19 cellular contexts compared by ENCODE assay signal in the genomic region with DNA sequence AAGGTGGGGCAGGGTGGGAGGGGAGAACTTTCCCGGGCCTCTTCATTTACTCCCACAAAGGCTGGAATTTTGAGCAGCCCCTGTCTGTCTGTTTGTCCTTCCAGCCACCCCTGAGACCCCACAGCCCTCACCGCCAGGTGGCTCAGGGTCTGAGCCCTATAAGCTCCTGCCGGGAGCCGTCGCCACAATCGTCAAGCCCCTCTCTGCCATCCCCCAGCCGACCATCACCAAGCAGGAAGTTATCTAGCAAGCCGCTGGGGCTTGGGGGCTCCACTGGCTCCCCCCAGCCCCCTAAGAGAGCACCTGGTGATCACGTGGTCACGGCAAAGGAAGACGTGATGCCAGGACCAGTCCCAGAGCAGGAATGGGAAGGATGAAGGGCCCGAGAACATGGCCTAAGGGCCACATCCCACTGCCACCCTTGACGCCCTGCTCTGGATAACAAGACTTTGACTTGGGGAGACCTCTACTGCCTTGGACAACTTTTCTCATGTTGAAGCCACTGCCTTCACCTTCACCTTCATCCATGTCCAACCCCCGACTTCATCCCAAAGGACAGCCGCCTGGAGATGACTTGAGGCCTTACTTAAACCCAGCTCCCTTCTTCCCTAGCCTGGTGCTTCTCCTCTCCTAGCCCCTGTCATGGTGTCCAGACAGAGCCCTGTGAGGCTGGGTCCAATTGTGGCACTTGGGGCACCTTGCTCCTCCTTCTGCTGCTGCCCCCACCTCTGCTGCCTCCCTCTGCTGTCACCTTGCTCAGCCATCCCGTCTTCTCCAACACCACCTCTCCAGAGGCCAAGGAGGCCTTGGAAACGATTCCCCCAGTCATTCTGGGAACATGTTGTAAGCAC. TPM values are rescaled to one million over a fixed set of nuclear protein-coding genes. Genes with fewer than 3 reads are reported as not detected.
A peak's percentile ranks its signal among the peaks of the same experiment; 100 is the strongest.
DNase-seq lines count a peak whose midpoint lies in the region; ATAC-seq, FAIRE-seq and TF ChIP-seq lines count a peak whose summit lies in the region.
"Had no signal": no experiment of that assay in that cellular context is flagged by ENCODE, and none has a peak within 500 bp of the region (broad histone marks: within the 10 kb centered on the region; RNA-seq: fewer than 3 reads in every experiment).

No MANE protein-coding gene starts in this region.

- H4K91ac ChIP-seq in H1 (replicated peaks; ENCODE audit: insufficient read length, low read length): no peak overlapping the region

- H3K4me2 ChIP-seq in H1 (ENCODE audit: insufficient read depth in 1 of 2, low read depth in 2 of 2, low read length in 2 of 2): no peak overlapping the region

- DNase-seq in Caco-2: no peak
- DNase-seq in RWPE2 (ENCODE audit: low spot score): peak; percentile 76
- DNase-seq in H1 (ENCODE audit: low read depth in 1 of 2, low spot score in 2 of 2): no peak
- peak; percentile 35 for DNase-seq in natural killer cell treated with Interleukin-12 subunit alpha and Interleukin-12 subunit beta and Interleukin-15 and Interleukin-18, amount 100 ng/mL, for 72 hours (ENCODE audit: low spot score)
- DNase-seq in mesenteric fat pad (ENCODE audit: low spot score): no peak
- DNase-seq in activated CD4-positive, alpha-beta T cell treated with anti-CD3 and anti-CD28 coated beads, Interleukin-2, amount 50 U/mL, for 4 hours: no peak
- no peak for DNase-seq in occipital lobe (lab: John Stamatoyannopoulos, UW)
- DNase-seq: C1 segment of cervical spinal cord; CD4-positive, CD25-positive, alpha-beta regulatory T cell; CD8-positive, alpha-beta T cell; DMS 273 treated with DMSO at 0.1 percent for 48 hours; DMS79; GDM1; GOT3; H7; HCEC 1CT had no signal

- no peaks in the 10 kb centered on the region for H3K9me3 Mint-ChIP-seq in Caco-2 (ENCODE audit: unreplicated experiment)
- H3K9me3 Mint-ChIP-seq in natural killer cell treated with Interleukin-12 subunit alpha and Interleukin-12 subunit beta and Interleukin-15 and Interleukin-18, amount 100 ng/mL, for 72 hours: no peaks in the 10 kb centered on the region
- H3K9me3 Mint-ChIP-seq: CD8-positive, alpha-beta T cell had no signal

- POLR2A ChIA-PET in Caco-2 (lab: Charles Lee) (no interaction called here), H1 (lab: Charles Lee; ENCODE audit: partially characterized antibody) (interaction anchor here (0.6 kb wide), 1 partner anchor 11 kb away, joined by 4 read pairs; no protein-coding TSS in a partner anchor)

- no peak overlapping the region for H3K4me3 Mint-ChIP-seq in Caco-2 (ENCODE audit: unreplicated experiment)
- H3K4me3 Mint-ChIP-seq in natural killer cell treated with Interleukin-12 subunit alpha and Interleukin-12 subunit beta and Interleukin-15 and Interleukin-18, amount 100 ng/mL, for 72 hours: no peak overlapping the region
- H3K4me3 Mint-ChIP-seq: CD4-positive, CD25-positive, alpha-beta regulatory T cell; CD8-positive, alpha-beta T cell had no signal

- no peaks in the 10 kb centered on the region for H3K79me1 ChIP-seq in H1 (ENCODE audit: low read depth, low read length)

- CTCF ChIA-PET in Caco-2 (lab: Charles Lee): no interaction called here
- CTCF ChIA-PET in H1 (lab: Charles Lee; ENCODE audit: partially characterized antibody): interaction anchor here (0.9 to 1.0 kb wide), 2 partner anchors 41 to 87 kb away, joined by 3 read pairs; no protein-coding TSS in a partner anchor

- no peaks in the 10 kb centered on the region for H3K27me3 Mint-ChIP-seq in Caco-2 (ENCODE audit: insufficient read depth, unreplicated experiment)
- peaks cover 6 to 7% of the 10 kb centered on the region in 2 donors for H3K27me3 Mint-ChIP-seq in natural killer cell treated with Interleukin-12 subunit alpha and Interleukin-12 subunit beta and Interleukin-15 and Interleukin-18, amount 100 ng/mL, for 72 hours

- H3K4me1 ChIP-seq in Caco-2 (peaks cover 10% of the 10 kb centered on the region), RWPE2 (ENCODE audit: insufficient read depth, poor library complexity, severe bottlenecking) (no peaks in the 10 kb centered on the region), H1 (replicated peaks in 1 of 4; ENCODE audit: control insufficient read depth in 3 of 4, insufficient read depth in 4 of 4, low read length in 3 of 4) (no peaks in the 10 kb centered on the region)

- H3K79me2 ChIP-seq in H1 (ENCODE audit: control insufficient read depth in 1 of 2, insufficient read depth in 2 of 2, low read length in 2 of 2): no peaks in the 10 kb centered on the region

- no peak for TF ChIP-seq EP300 in H1 (IDR thresholded peaks at IDR 0.05; ENCODE audit: borderline replicate concordance in 1 of 2, low read depth in 2 of 2, low read length in 2 of 2)

- no peak overlapping the region for H2BK12ac ChIP-seq in H1 (ENCODE audit: low read depth, low read length)

- H2BK120ac ChIP-seq in H1 (replicated peaks; ENCODE audit: low read depth, low read length): no peak overlapping the region

- no peak overlapping the region for H3K56ac ChIP-seq in H1 (replicated peaks; ENCODE audit: insufficient read length, low read depth, low read length)

- H4K5ac ChIP-seq in H1 (ENCODE audit: insufficient read length, low read depth, low read length): no peak overlapping the region

- no peaks in the 10 kb centered on the region for H4K20me1 ChIP-seq in H1 (replicated peaks in 1 of 2; ENCODE audit: control insufficient read depth in 1 of 2, insufficient read depth in 2 of 2, low read length in 2 of 2)

- H4K8ac ChIP-seq in H1 (ENCODE audit: extremely low read depth, insufficient read depth, low read length): peak overlapping the region; percentile 6; the same call in 1 of the 2 replicates

- H3K27ac Mint-ChIP-seq in Caco-2 (ENCODE audit: unreplicated experiment): peak overlapping the region; percentile 62
- no peak overlapping the region for H3K27ac Mint-ChIP-seq in natural killer cell treated with Interleukin-12 subunit alpha and Interleukin-12 subunit beta and Interleukin-15 and Interleukin-18, amount 100 ng/mL, for 72 hours
- H3K27ac Mint-ChIP-seq: CD4-positive, CD25-positive, alpha-beta regulatory T cell; CD8-positive, alpha-beta T cell had no signal

- no peaks in the 10 kb centered on the region for H3K27me3 ChIP-seq in Caco-2 (replicated peaks; ENCODE audit: control insufficient read depth, insufficient read depth, low read length)
- no peaks in the 10 kb centered on the region for H3K27me3 ChIP-seq in RWPE2 (ENCODE audit: insufficient read depth, poor library complexity, severe bottlenecking)
- no peaks in the 10 kb centered on the region for H3K27me3 ChIP-seq in H1 (replicated peaks in 1 of 4; ENCODE audit: control insufficient read depth in 3 of 4, extremely low read depth in 1 of 4, insufficient read depth in 3 of 4, low read length in 3 of 4)

- H3K14ac ChIP-seq in H1 (ENCODE audit: insufficient read length): no peak overlapping the region

- TF ChIP-seq CTCF in Caco-2 (IDR thresholded peaks at IDR 0.05; ENCODE audit: insufficient read depth in 1 of 2, low read depth in 1 of 2, low read length in 1 of 2, severe bottlenecking in 1 of 2, unreplicated experiment in 1 of 2) (no peak), RWPE2 (IDR thresholded peaks at IDR 0.05; ENCODE audit: poor library complexity, severe bottlenecking) (no peak), H1 (IDR thresholded peaks at IDR 0.05; ENCODE audit: control extremely low read depth in 1 of 3, insufficient read depth in 1 of 3, low read depth in 1 of 3, low read length in 3 of 3) (no peak)

- no peak overlapping the region for H2AFZ ChIP-seq in H1 (ENCODE audit: low read length)

- no peak overlapping the region for H3K4me3 ChIP-seq in Caco-2 (ENCODE audit: low read depth, low read length)
- H3K4me3 ChIP-seq in RWPE2 (ENCODE audit: severe bottlenecking): no peak overlapping the region
- H3K4me3 ChIP-seq in H1 (ENCODE audit: extremely low read depth in 1 of 4, insufficient read depth in 2 of 4, low read depth in 3 of 4, low read length in 4 of 4): no peak overlapping the region
- H3K4me3 ChIP-seq: GM12878 had no signal

- no peak overlapping the region for H2BK20ac ChIP-seq in H1 (ENCODE audit: low read length)

- H3K36me3 ChIP-seq in Caco-2 (ENCODE audit: control insufficient read depth, insufficient read depth, low read length) (peaks cover 25% of the 10 kb centered on the region), RWPE2 (ENCODE audit: low read depth) (no peaks in the 10 kb centered on the region), H1 (ENCODE audit: control insufficient read depth in 2 of 4, insufficient read depth in 4 of 4, low read length in 3 of 4) (no peaks in the 10 kb centered on the region)

- FAIRE-seq in H1 (lab: Jason Lieb, UNC): no peak
- FAIRE-seq: D721Med, GM12878 had no signal

- peaks cover 20% of the 10 kb centered on the region for H3K36me3 Mint-ChIP-seq in Caco-2 (ENCODE audit: insufficient read depth, unreplicated experiment)
- no peaks in the 10 kb centered on the region for H3K36me3 Mint-ChIP-seq in natural killer cell treated with Interleukin-12 subunit alpha and Interleukin-12 subunit beta and Interleukin-15 and Interleukin-18, amount 100 ng/mL, for 72 hours
- H3K36me3 Mint-ChIP-seq: CD4-positive, CD25-positive, alpha-beta regulatory T cell; CD8-positive, alpha-beta T cell had no signal

- no peak for TF ChIP-seq RAD21 in H1 (IDR thresholded peaks at IDR 0.05 in 1 of 2, conservative IDR thresholded peaks at IDR 0.05 in 1 of 2; ENCODE audit: low read depth in 2 of 2, low read length in 2 of 2)

- 88% methylated on average over 17 of the region's 17 CpGs; no CpG with 5 or more reads in 1 of the 2 experiments for WGBS in H1 (ENCODE audit: extremely low coverage in 1 of 2, insufficient coverage in 1 of 2, insufficient read length in 1 of 2, insufficient replicate concordance in 2 of 2, low coverage in 1 of 2, low lambda C conversion rate in 2 of 2, missing lambda C conversion rate in 1 of 2), 2 experiments

- no peaks in the 10 kb centered on the region for H3K23me2 ChIP-seq in H1 (ENCODE audit: low read depth, low read length)

- H3K4ac ChIP-seq in H1 (replicated peaks; ENCODE audit: insufficient read length, low read depth, low read length): no peak overlapping the region

- H3K27ac ChIP-seq in RWPE2 (ENCODE audit: poor library complexity, severe bottlenecking): no peak overlapping the region
- H3K27ac ChIP-seq in H1 (ENCODE audit: low read depth, low read length): no peak overlapping the region

- no peak overlapping the region for H2BK5ac ChIP-seq in H1 (ENCODE audit: low read depth, low read length)

- ATAC-seq in RWPE2 (ENCODE audit: low read depth) (no peak), HG03139 (IDR thresholded peaks at IDR 0.05; ENCODE audit: unreplicated experiment) (no peak)
- no peak for ATAC-seq in natural killer cell treated with Interleukin-12 subunit alpha and Interleukin-12 subunit beta and Interleukin-15 and Interleukin-18, amount 100 ng/mL, for 72 hours
- ATAC-seq: CD8-positive, alpha-beta T cell; GM12878 had no signal

- no peaks in the 10 kb centered on the region for H3K9me3 ChIP-seq in Caco-2
- H3K9me3 ChIP-seq in RWPE2 (ENCODE audit: severe bottlenecking): no peaks in the 10 kb centered on the region
- H3K9me3 ChIP-seq in H1 (ENCODE audit: insufficient read depth in 2 of 2, low read depth in 1 of 2, low read length in 1 of 2): no peaks in the 10 kb centered on the region

- H3K4me1 Mint-ChIP-seq in Caco-2 (ENCODE audit: low read depth, unreplicated experiment): peaks cover 9% of the 10 kb centered on the region
- no peaks in the 10 kb centered on the region for H3K4me1 Mint-ChIP-seq in natural killer cell treated with Interleukin-12 subunit alpha and Interleukin-12 subunit beta and Interleukin-15 and Interleukin-18, amount 100 ng/mL, for 72 hours (ENCODE audit: low read depth in 2 of 2)
- H3K4me1 Mint-ChIP-seq: CD4-positive, CD25-positive, alpha-beta regulatory T cell had no signal

- BruUV-seq in Caco-2 (replicated peaks; lab: Mats Ljungman, UMichigan): no TSS peak

- TF ChIP-seq POLR2A in H1 (IDR thresholded peaks at IDR 0.05; ENCODE audit: control extremely low read depth in 1 of 2, low read depth in 2 of 2, low read length in 2 of 2): no peak

- no peak overlapping the region for H3K9ac ChIP-seq in H1 (replicated peaks in 1 of 4; ENCODE audit: extremely low read depth in 1 of 4, low read depth in 3 of 4, low read length in 3 of 4)

- no peak overlapping the region for H2AK5ac ChIP-seq in H1 (ENCODE audit: low read depth, low read length)

- H3K23ac ChIP-seq in H1 (ENCODE audit: insufficient read length): no peak overlapping the region

- no peak overlapping the region for H3K18ac ChIP-seq in H1 (ENCODE audit: extremely low read depth, low read length)

- intact Hi-C loops in Caco-2 (cut with micrococcal nuclease; ENCODE audit: unreplicated experiment): no loop called here

- H2BK15ac ChIP-seq in H1 (ENCODE audit: low read length): no peak overlapping the region

RNA-seq across cellular contexts. Expression of a gene that starts 46.0 kb away (rescaled TPM):
- total RNA-seq in Caco-2 (2022) (53.9 and 54.6 TPM in 2 replicates), mesenteric fat pad (19.8 TPM), occipital lobe (8.3 TPM)
- total RNA-seq in H1 (2021; fragmentation: NEBNext Ultra II Directional; extraction: Animal tissue kit (Norgen Biotek cat#: 25700)): 14.0 and 14.8 TPM in 2 replicates
- 2.8 and 7.6 TPM in 2 replicates for polyA plus RNA-seq in H1 (2011; rRNA removed)
- polyA plus RNA-seq in H1 (2011; cell fraction: cytosol; rRNA removed): 4.1 TPM
- 9.1 TPM for polyA plus RNA-seq in H1 (2011; cell fraction: nucleus; rRNA removed)
- polyA plus RNA-seq in H1 (2012, experiment 1 of 2): 5.3 to 6.8 TPM (median 5.8 TPM) in 4 replicates
- 1.2 TPM for polyA plus RNA-seq in H1 (2012, experiment 2 of 2)
- polyA plus RNA-seq in H1 (2013, experiment 1 of 2): 6.7 TPM
- polyA plus RNA-seq in H1 (2013, experiment 2 of 2): 7.2 TPM
- polyA minus RNA-seq in H1 (2011; rRNA and poly(A)+ RNA removed): 12.1 and 14.9 TPM in 2 replicates
- 10.2 TPM for polyA minus RNA-seq in H1 (2011; cell fraction: cytosol; rRNA and poly(A)+ RNA removed)
- polyA minus RNA-seq in H1 (2011; cell fraction: nucleus; rRNA and poly(A)+ RNA removed): 9.0 TPM
- total RNA-seq in natural killer cell treated with Interleukin-12 subunit alpha and Interleukin-12 subunit beta and Interleukin-15 and Interleukin-18, amount 100 ng/mL, for 72 hours: 10 to 100 TPM; 19.7 to 36.1 TPM

Comparison
In these comparisons a context has a peak if more than half of its experiments do, and no peak if none do; other contexts are left out.
1. DNase-seq: peak in RWPE2 (single experiment) and natural killer cell treated with Interleukin-12 subunit alpha and Interleukin-12 subunit beta and Interleukin-15 and Interleukin-18, amount 100 ng/mL, for 72 hours (single experiment); none in Caco-2 (0 of 2), H1 (0 of 2), mesenteric fat pad (single experiment), activated CD4-positive, alpha-beta T cell treated with anti-CD3 and anti-CD28 coated beads, Interleukin-2, amount 50 U/mL, for 4 hours (0 of 2) and occipital lobe (single experiment).